39 cellular contexts compared by ENCODE assay signal in genomic region chr13:39954476-39954875, GRCh38.
"Had no signal": no experiment of that assay in that cellular context is flagged by ENCODE, and none has a peak within 500 bp of the region (broad histone marks: within the 10 kb centered on the region; RNA-seq: fewer than 3 reads in every experiment).

No MANE protein-coding gene starts in this region.

- H3K27me3 Mint-ChIP-seq: activated naive CD4-positive, alpha-beta T cell treated with anti-CD3 and anti-CD28 coated beads, Interleukin-2, amount 10 ng/mL, durations not matched to agents 7 days and 5 days; activated naive CD4-positive, alpha-beta T cell treated with anti-CD3 and anti-CD28 coated beads, Interleukin-2, amount 50 U/mL, for 24 hours; activated naive CD8-positive, alpha-beta T cell; activated naive CD8-positive, alpha-beta T cell treated with anti-CD3 and anti-CD28 coated beads for 36 hours; activated naive CD8-positive, alpha-beta T cell treated with anti-CD3 and anti-CD28 coated beads, Interleukin-2, amount 10 ng/mL, durations not matched to agents 7 days and 5 days; activated naive CD8-positive, alpha-beta T cell treated with anti-CD3 and anti-CD28 coated beads, Interleukin-2, amount 50 U/mL, for 24 hours; activated T-helper 17 cell treated with anti-CD3 and anti-CD28 coated beads, Interleukin-2, amount 50 U/mL, for 72 hours; brain; central memory CD8-positive, alpha-beta T cell had no signal

- H3K4me3 Mint-ChIP-seq: activated naive CD4-positive, alpha-beta T cell treated with anti-CD3 and anti-CD28 coated beads for 36 hours; activated naive CD4-positive, alpha-beta T cell treated with anti-CD3 and anti-CD28 coated beads, Interleukin-2, amount 10 ng/mL, durations not matched to agents 7 days and 5 days; activated naive CD4-positive, alpha-beta T cell treated with anti-CD3 and anti-CD28 coated beads, Interleukin-2, amount 50 U/mL, for 24 hours; activated naive CD8-positive, alpha-beta T cell; activated naive CD8-positive, alpha-beta T cell treated with anti-CD3 and anti-CD28 coated beads for 36 hours; activated naive CD8-positive, alpha-beta T cell treated with anti-CD3 and anti-CD28 coated beads, Interleukin-2, amount 10 ng/mL, durations not matched to agents 7 days and 5 days; activated naive CD8-positive, alpha-beta T cell treated with anti-CD3 and anti-CD28 coated beads, Interleukin-2, amount 50 U/mL, for 24 hours; activated T-cell treated with anti-CD3 and anti-CD28 coated beads, Interleukin-2, amount 50 U/mL, for 4 hours; activated T-cell treated with anti-CD3 and anti-CD28 coated beads, Interleukin-2, amount 50 U/mL, for 72 hours; activated T-helper 1 cell treated with anti-CD3 and anti-CD28 coated beads, Interleukin-12 subunit alpha, Interleukin-12 subunit beta, Interleukin-2, Interleukin-4 antibody, amounts not matched to agents 30 ng/mL and 10 ng/mL and 1 ng/mL, durations not matched to agents 14 hours and 24 hours and 36 hours; activated T-helper 17 cell treated with anti-CD3 and anti-CD28 coated beads, Interleukin-2, amount 50 U/mL, for 72 hours; brain; central memory CD8-positive, alpha-beta T cell had no signal

- H3K36me3 Mint-ChIP-seq: activated naive CD4-positive, alpha-beta T cell treated with anti-CD3 and anti-CD28 coated beads, Interleukin-2, amount 10 ng/mL, durations not matched to agents 7 days and 5 days; activated naive CD4-positive, alpha-beta T cell treated with anti-CD3 and anti-CD28 coated beads, Interleukin-2, amount 50 U/mL, for 24 hours; activated naive CD4-positive, alpha-beta T cell treated with anti-CD3 and anti-CD28 coated beads, Interleukin-2, amount 50 U/mL, for 72 hours; brain had no signal

- ATAC-seq: activated naive CD4-positive, alpha-beta T cell treated with anti-CD3 and anti-CD28 coated beads, Interleukin-2, amount 50 U/mL, for 72 hours; activated naive CD8-positive, alpha-beta T cell treated with anti-CD3 and anti-CD28 coated beads, Interleukin-2, amount 50 U/mL, for 24 hours; activated T-cell treated with anti-CD3 and anti-CD28 coated beads, Interleukin-2, amount 50 U/mL, for 4 hours; activated T-cell treated with anti-CD3 and anti-CD28 coated beads, Interleukin-2, amount 50 U/mL, for 72 hours; activated T-helper 17 cell treated with anti-CD3 and anti-CD28 coated beads, Interleukin-2, amount 50 U/mL, for 72 hours; body of pancreas had no signal

- DNase-seq: activated effector memory CD4-positive, alpha-beta T cell treated with anti-CD3 and anti-CD28 coated beads, Interleukin-2, amount 50 U/mL, for 16 hours; activated effector memory CD4-positive, alpha-beta T cell treated with Interleukin-2 at 50 U/mL for 16 hours; activated gamma-delta T cell; activated gamma-delta T cell treated with Interleukin-2 at 50 U/mL for 16 hours; activated naive CD4-positive, alpha-beta T cell; activated naive CD4-positive, alpha-beta T cell treated with anti-CD3 and anti-CD28 coated beads for 36 hours; activated naive CD4-positive, alpha-beta T cell treated with anti-CD3 and anti-CD28 coated beads, Interleukin-2, amount 10 ng/mL, durations not matched to agents 7 days and 5 days; activated naive CD4-positive, alpha-beta T cell treated with anti-CD3 and anti-CD28 coated beads, Interleukin-2, amount 50 U/mL, for 16 hours; activated naive CD4-positive, alpha-beta T cell treated with Interleukin-2 at 50 U/mL for 16 hours; activated naive CD8-positive, alpha-beta T cell treated with anti-CD3 and anti-CD28 coated beads for 36 hours; activated naive CD8-positive, alpha-beta T cell treated with anti-CD3 and anti-CD28 coated beads, Interleukin-2, amount 10 ng/mL, durations not matched to agents 7 days and 5 days; activated naive CD8-positive, alpha-beta T cell treated with anti-CD3 and anti-CD28 coated beads, Interleukin-2, amount 50 U/mL, for 24 hours; activated T-cell treated with anti-CD3 and anti-CD28 coated beads, Interleukin-2, amount 50 U/mL, for 1 hour; activated T-cell treated with anti-CD3 and anti-CD28 coated beads, Interleukin-2, amount 50 U/mL, for 4 hours; activated T-cell treated with anti-CD3 and anti-CD28 coated beads, Interleukin-2, amount 50 U/mL, for 48 hours; activated T-cell treated with anti-CD3 and anti-CD28 coated beads, Interleukin-2, amount 50 U/mL, for 72 hours; adrenal gland; amniotic stem cell; amygdala; anterior cingulate cortex; aorta; body of pancreas; brain microvascular endothelial cell; caudate nucleus; central memory CD4-positive, alpha-beta T cell; cerebellar nuclear complex had no signal

- H3K27ac ChIP-seq: adrenal gland, ascending aorta, body of pancreas, brain microvascular endothelial cell, breast epithelium, cardiac muscle cell had no signal

- H3K9me3 ChIP-seq: adrenal gland, ascending aorta, body of pancreas, breast epithelium had no signal

- H3K9me3 Mint-ChIP-seq: activated naive CD4-positive, alpha-beta T cell treated with anti-CD3 and anti-CD28 coated beads for 36 hours; activated naive CD4-positive, alpha-beta T cell treated with anti-CD3 and anti-CD28 coated beads, Interleukin-2, amount 10 ng/mL, durations not matched to agents 7 days and 5 days; activated naive CD8-positive, alpha-beta T cell treated with anti-CD3 and anti-CD28 coated beads, Interleukin-2, amount 50 U/mL, for 24 hours; activated T-cell treated with anti-CD3 and anti-CD28 coated beads, Interleukin-2, amount 50 U/mL, for 4 hours; activated T-cell treated with anti-CD3 and anti-CD28 coated beads, Interleukin-2, amount 50 U/mL, for 72 hours; activated T-helper 1 cell treated with anti-CD3 and anti-CD28 coated beads, Interleukin-12 subunit alpha, Interleukin-12 subunit beta, Interleukin-2, Interleukin-4 antibody, amounts not matched to agents 30 ng/mL and 10 ng/mL and 1 ng/mL, durations not matched to agents 14 hours and 24 hours and 36 hours; activated T-helper 17 cell treated with anti-CD3 and anti-CD28 coated beads, Interleukin-2, amount 50 U/mL, for 72 hours; activated T-helper 2 cell treated with anti-CD3 and anti-CD28 coated beads, Interferon-gamma antibody, Interleukin-2, Interleukin-4, amounts not matched to agents 10 μg/mL and 5 μg/mL and 100 μg/mL, durations not matched to agents 14 hours and 24 hours and 36 hours; central memory CD8-positive, alpha-beta T cell had no signal

- H3K4me3 ChIP-seq: adrenal gland, ascending aorta, body of pancreas, breast epithelium, cardiac muscle cell had no signal

- H3K36me3 ChIP-seq: adrenal gland, ascending aorta, brain microvascular endothelial cell, breast epithelium, cardiac muscle cell had no signal

- H3K27ac Mint-ChIP-seq: activated naive CD4-positive, alpha-beta T cell treated with anti-CD3 and anti-CD28 coated beads for 36 hours; activated naive CD4-positive, alpha-beta T cell treated with anti-CD3 and anti-CD28 coated beads, Interleukin-2, amount 10 ng/mL, durations not matched to agents 7 days and 5 days; activated naive CD4-positive, alpha-beta T cell treated with anti-CD3 and anti-CD28 coated beads, Interleukin-2, amount 50 U/mL, for 24 hours; activated naive CD4-positive, alpha-beta T cell treated with anti-CD3 and anti-CD28 coated beads, Interleukin-2, amount 50 U/mL, for 72 hours; activated naive CD8-positive, alpha-beta T cell; activated naive CD8-positive, alpha-beta T cell treated with anti-CD3 and anti-CD28 coated beads for 36 hours; activated naive CD8-positive, alpha-beta T cell treated with anti-CD3 and anti-CD28 coated beads, Interleukin-2, amount 10 ng/mL, durations not matched to agents 7 days and 5 days; activated naive CD8-positive, alpha-beta T cell treated with anti-CD3 and anti-CD28 coated beads, Interleukin-2, amount 50 U/mL, for 24 hours; activated T-cell treated with anti-CD3 and anti-CD28 coated beads, Interleukin-2, amount 50 U/mL, for 72 hours; activated T-helper 1 cell treated with anti-CD3 and anti-CD28 coated beads, Interleukin-12 subunit alpha, Interleukin-12 subunit beta, Interleukin-2, Interleukin-4 antibody, amounts not matched to agents 30 ng/mL and 10 ng/mL and 1 ng/mL, durations not matched to agents 14 hours and 24 hours and 36 hours; activated T-helper 17 cell treated with anti-CD3 and anti-CD28 coated beads, Interleukin-2, amount 50 U/mL, for 72 hours; activated T-helper 2 cell treated with anti-CD3 and anti-CD28 coated beads, Interferon-gamma antibody, Interleukin-2, Interleukin-4, amounts not matched to agents 10 μg/mL and 5 μg/mL and 100 μg/mL, durations not matched to agents 14 hours and 24 hours and 36 hours; brain had no signal

- FAIRE-seq: astrocyte, bronchial epithelial cell had no signal

- H3K27me3 ChIP-seq: adrenal gland, ascending aorta, body of pancreas, brain microvascular endothelial cell, breast epithelium, cardiac muscle cell had no signal

- H3K4me1 ChIP-seq: adrenal gland, body of pancreas, breast epithelium had no signal
